15 cellular contexts compared by ENCODE assay signal in genomic region chr1:197783510-197783948, GRCh38. TPM values are rescaled to one million over a fixed set of nuclear protein-coding genes. Genes with fewer than 3 reads are reported as not detected.
A peak's percentile ranks its signal among the peaks of the same experiment; 100 is the strongest.
DNase-seq lines count a peak whose midpoint lies in the region; ATAC-seq and TF ChIP-seq lines count a peak whose summit lies in the region.
"Had no signal": no experiment of that assay in that cellular context is flagged by ENCODE, and none has a peak within 500 bp of the region (broad histone marks: within the 10 kb centered on the region; RNA-seq: fewer than 3 reads in every experiment).

No MANE protein-coding gene starts in this region.

- H2AK5ac ChIP-seq in IMR-90 (ENCODE audit: low read depth, low read length), result 0 out of 2 replicates have a peak overlapping the region, but pooled peaks have one; percentile 8

- no peaks in the 10 kb centered on the region for H3K9me3 ChIP-seq in IMR-90 (ENCODE audit: control insufficient read depth, insufficient read depth, low read length)
- no peaks in the 10 kb centered on the region for H3K9me3 ChIP-seq in left lung
- no peaks in the 10 kb centered on the region for H3K9me3 ChIP-seq in psoas muscle

- CTCF ChIA-PET in AG04449 (lab: Yijun Ruan, JAX) (interaction anchor here (0.8 to 1.0 kb wide), 2 partner anchors 86 to 165 kb away, joined by 3 to 6 read pairs; no protein-coding TSS in a partner anchor), IMR-90 (lab: Yijun Ruan, JAX) (interaction anchor here (1.0 to 1.6 kb wide), 2 partner anchors 85 to 86 kb away, joined by 3 read pairs; no protein-coding TSS in a partner anchor)

- peaks cover 25% of the 10 kb centered on the region for H3K4me1 Mint-ChIP-seq in chondrocyte (ENCODE audit: low read depth)

- H2BK20ac ChIP-seq in IMR-90 (ENCODE audit: low read depth, low read length), result peak overlapping the region; percentile 58

- H2BK120ac ChIP-seq in IMR-90 (ENCODE audit: low read depth, low read length), result peak overlapping the region; percentile 94

- no peaks in the 10 kb centered on the region for H4K20me1 ChIP-seq in IMR-90 (ENCODE audit: insufficient read depth, low read length)

- TF ChIP-seq CTCF in AG04449 (IDR thresholded peaks at IDR 0.05; ENCODE audit: insufficient read depth, low read length, missing control alignments) (no peak), IMR-90 (conservative IDR thresholded peaks at IDR 0.05; ENCODE audit: low read depth, low read length) (no peak), chondrocyte (IDR thresholded peaks at IDR 0.05) (no peak), left lung (IDR thresholded peaks at IDR 0.05) (no peak), psoas muscle (IDR thresholded peaks at IDR 0.05) (no peak)

- no peak overlapping the region for H3K4me3 Mint-ChIP-seq in chondrocyte (ENCODE audit: unreplicated experiment)
- H3K4me3 Mint-ChIP-seq: activated naive CD8-positive, alpha-beta T cell had no signal

- H3K23ac ChIP-seq in IMR-90 (ENCODE audit: low read depth, low read length), result no peak overlapping the region

- peak overlapping the region; percentile 37; the same call in 1 of the 2 replicates for H3K4me2 ChIP-seq in IMR-90 (ENCODE audit: low read depth, low read length)

- intact Hi-C loops in IMR-90 (cut with micrococcal nuclease) (loop anchor here (2.0 to 5.0 kb wide), 2 partner anchors 85 to 119 kb away; partner anchors contain the start of gene C1orf53), left lung (cut with DNase I) (no loop called here), psoas muscle (cut with DNase I) (no loop called here)

- WGBS in IMR-90 (ENCODE audit: extremely low coverage in 2 of 2, insufficient read length in 1 of 2), 2 experiments, result no CpG with 5 or more reads among the region's 1 CpG
- 45 to 59% (median 58%) methylated on average over 1 of the region's 1 CpG for WGBS in psoas muscle, 3 donors

- peaks cover 3% of the 10 kb centered on the region for H3K9me3 Mint-ChIP-seq in chondrocyte (ENCODE audit: low read depth)

- H3K9ac ChIP-seq in IMR-90 (ENCODE audit: low read depth, low read length), result peak overlapping the region; percentile 24; the same call in 1 of the 2 replicates

- TF ChIP-seq POLR2A in IMR-90 (IDR thresholded peaks at IDR 0.05; ENCODE audit: low read depth, low read length), result no peak

- H3K14ac ChIP-seq in IMR-90 (replicated peaks; ENCODE audit: low read depth, low read length), result no peak overlapping the region; the same call in 1 of the 2 replicates

- H3K4ac ChIP-seq in IMR-90 (ENCODE audit: low read depth, low read length), result peak overlapping the region; percentile 7; the same call in 1 of the 2 replicates

- peak overlapping the region; percentile 32; the same call in 1 of the 2 replicates for H3K56ac ChIP-seq in IMR-90 (ENCODE audit: extremely low read depth, insufficient read depth, low read length)

- peak overlapping the region; percentile 74 for H2BK5ac ChIP-seq in IMR-90 (ENCODE audit: low read depth, low read length, poor library complexity, severe bottlenecking)

- H3K27me3 Mint-ChIP-seq in chondrocyte (ENCODE audit: low read depth), result no peaks in the 10 kb centered on the region
- H3K27me3 Mint-ChIP-seq: activated naive CD8-positive, alpha-beta T cell had no signal

- no peak for TF ChIP-seq RAD21 in IMR-90 (IDR thresholded peaks at IDR 0.05; ENCODE audit: low read length)

- POLR2A ChIA-PET in AG04449 (lab: Yijun Ruan, JAX) (interaction anchor here (1.1 kb wide), 1 partner anchor 119 kb away, joined by 5 read pairs; the partner anchor contains the start of gene C1orf53), IMR-90 (lab: Charles Lee; ENCODE audit: unreplicated experiment) (no interaction called here)

- no peak overlapping the region for H3K4me3 ChIP-seq in AG04449 (ENCODE audit: low read depth, low read length)
- H3K4me3 ChIP-seq in IMR-90 (ENCODE audit: insufficient read depth, low read depth, low read length), result no peak overlapping the region
- H3K4me3 ChIP-seq in left lung, result no peak overlapping the region
- no peak overlapping the region for H3K4me3 ChIP-seq in psoas muscle
- H3K4me3 ChIP-seq: skin epidermis had no signal

- in situ Hi-C loops in IMR-90 (cut with MboI; ENCODE audit: low sequenced_read_pairs), result no loop called here

- DNase-seq in AG04449 (ENCODE audit: low read depth, low spot score) (peak; percentile 34), IMR-90 (peak; percentile 78), chondrocyte (ENCODE audit: low spot score) (no peak), left lung (no peak), NCI-H1417 treated with DMSO at 0.1 percent for 48 hours (lab: John Stamatoyannopoulos, UW) (no peak), psoas muscle (no peak)
- DNase-seq: ACHN, DND-41, NCI-H1105 treated with DMSO at 0.1 percent for 48 hours, NCI-H524 treated with DMSO at 0.1 percent for 48 hours, Right ventricle myocardium superior had no signal

- peak overlapping the region; percentile 90 for H3K27ac Mint-ChIP-seq in chondrocyte (ENCODE audit: unreplicated experiment)
- H3K27ac Mint-ChIP-seq: activated naive CD8-positive, alpha-beta T cell had no signal

- no peak overlapping the region for H2AFZ ChIP-seq in IMR-90 (replicated peaks; ENCODE audit: low read length, poor library complexity)

- H3K36me3 ChIP-seq in IMR-90 (ENCODE audit: control insufficient read depth, insufficient read depth, low read length), result no peaks in the 10 kb centered on the region
- H3K36me3 ChIP-seq in left lung, result no peaks in the 10 kb centered on the region
- H3K36me3 ChIP-seq in psoas muscle (ENCODE audit: insufficient read depth in 1 of 2, low read depth in 1 of 2), result no peaks in the 10 kb centered on the region

- H3K27me3 ChIP-seq in IMR-90 (ENCODE audit: control insufficient read depth, insufficient read depth, low read length) (no peaks in the 10 kb centered on the region), left lung (no peaks in the 10 kb centered on the region), psoas muscle (ENCODE audit: insufficient read depth in 3 of 3, low read length in 2 of 3) (no peaks in the 10 kb centered on the region)

- peaks cover 18% of the 10 kb centered on the region for H3K9me1 ChIP-seq in IMR-90 (ENCODE audit: insufficient read depth, low read length)

- H3K4me1 ChIP-seq in IMR-90 (ENCODE audit: control insufficient read depth, insufficient read depth, low read length), result peaks cover 19% of the 10 kb centered on the region
- no peaks in the 10 kb centered on the region for H3K4me1 ChIP-seq in left lung
- H3K4me1 ChIP-seq in psoas muscle, result no peaks in the 10 kb centered on the region

- H2AK9ac ChIP-seq in IMR-90 (replicated peaks; ENCODE audit: low read depth, low read length, poor library complexity), result no peak overlapping the region

- H3K79me1 ChIP-seq in IMR-90 (ENCODE audit: low read depth in 1 of 2, low read length in 2 of 2), result 0 out of 4 replicates have a peak, but pooled peaks cover 0 to 8% of the 10 kb centered on the region in 2 experiments

- H4K5ac ChIP-seq in IMR-90 (ENCODE audit: low read depth, low read length), result peak overlapping the region; percentile 25; the same call in 1 of the 2 replicates

- H2BK15ac ChIP-seq in IMR-90 (ENCODE audit: low read depth, low read length), result 0 out of 3 replicates have a peak overlapping the region, but pooled peaks have one; percentile 57

- peak overlapping the region; percentile 63 for H4K91ac ChIP-seq in IMR-90 (ENCODE audit: insufficient read depth, low read depth, low read length)

- H3K36me3 Mint-ChIP-seq in chondrocyte (ENCODE audit: low read depth), result no peaks in the 10 kb centered on the region

- ATAC-seq in IMR-90 (ENCODE audit: low read depth) (peak; percentile 40), left lung (peak; percentile 30), HG03135 (IDR thresholded peaks at IDR 0.05; ENCODE audit: unreplicated experiment) (no peak), GM21786 (IDR thresholded peaks at IDR 0.05; ENCODE audit: unreplicated experiment) (no peak), psoas muscle (no peak)

- H3K27ac ChIP-seq in IMR-90 (ENCODE audit: insufficient read depth, low read length) (peak overlapping the region; percentile 63; the same call in 1 of the 2 replicates), left lung (no peak overlapping the region), psoas muscle (no peak overlapping the region)

- peak overlapping the region; percentile 18 for H3K18ac ChIP-seq in IMR-90 (ENCODE audit: low read depth, low read length)

- BruUV-seq in IMR-90 (replicated peaks; lab: Mats Ljungman, UMichigan), result no TSS peak

- peak overlapping the region; percentile 25 to 60; a peak in 2 of 4 replicates for H4K8ac ChIP-seq in IMR-90 (ENCODE audit: low read depth in 2 of 2, low read length in 2 of 2)

- dilution Hi-C loops in IMR-90 (cut with HindIII; ENCODE audit: low sequenced_read_pairs, unreplicated experiment), result no loop called here

TF ChIP-seq in IMR-90, 13 proteins besides CTCF, POLR2A, EP300 and RAD21 (continues in another document):
- no peak for TF ChIP-seq CHD1 (IDR thresholded peaks at IDR 0.05; ENCODE audit: low read depth, low read length)
- TF ChIP-seq ELK1 (IDR thresholded peaks at IDR 0.05; ENCODE audit: borderline replicate concordance, low read depth, low read length), result no peak
- TF ChIP-seq RCOR1 (IDR thresholded peaks at IDR 0.05; ENCODE audit: insufficient replicate concordance, low read length), result no peak
- no peak for TF ChIP-seq MAZ (IDR thresholded peaks at IDR 0.05; ENCODE audit: borderline replicate concordance, low read depth, low read length)
- no peak for TF ChIP-seq BHLHE40 (IDR thresholded peaks at IDR 0.05; ENCODE audit: low read depth, low read length)
- no peak for TF ChIP-seq MXI1 (IDR thresholded peaks at IDR 0.05; ENCODE audit: borderline replicate concordance, low read depth, low read length)
- no peak for TF ChIP-seq CEBPB (IDR thresholded peaks at IDR 0.05; ENCODE audit: low read depth, low read length)
- TF ChIP-seq SMC3 (IDR thresholded peaks at IDR 0.05; ENCODE audit: low read depth, low read length), result no peak
- TF ChIP-seq MAFK (IDR thresholded peaks at IDR 0.05; ENCODE audit: low read depth, low read length), result no peak
- no peak for TF ChIP-seq NFE2L2 (IDR thresholded peaks at IDR 0.05; ENCODE audit: low read depth, low read length)

RNA-seq across cellular contexts. Expression of gene DENND1B, which starts 8.2 kb away (rescaled TPM):
- total RNA-seq in IMR-90 (2012; rRNA removed), result 24.2 and 26.1 TPM in 2 replicates
- 3.6 and 4.0 TPM in 2 replicates for polyA plus RNA-seq in IMR-90 (2012; rRNA removed)
- 0.86 and 1.1 TPM in 2 replicates for polyA plus RNA-seq in IMR-90 (2012; cell fraction: cytosol; rRNA removed)
- polyA plus RNA-seq in IMR-90 (2012; cell fraction: nucleus; rRNA removed; ENCODE audit: low replicate concordance), result 1.2 and 9.7 TPM in 2 replicates
- 8.8 to 14.8 TPM (median 10.9 TPM) in 3 replicates for total RNA-seq in chondrocyte
- 10 to 100 TPM; 16.4 to 17.2 TPM for total RNA-seq in left lung
- 10 to 100 TPM in 2 of 4 donors, 1 to 10 TPM in 2; 6.2 to 11.5 (median 9.5) TPM for total RNA-seq in psoas muscle
- polyA plus RNA-seq in psoas muscle, result 1 to 10 TPM; 1.4 to 4.6 (median 1.6) TPM

Comparison
In these comparisons a context has a peak if more than half of its experiments do, and no peak if none do; other contexts are left out.
1. DNase-seq: peak in AG04449 (single experiment) and IMR-90 (single experiment); none in chondrocyte (single experiment), left lung (0 of 2), NCI-H1417 treated with DMSO at 0.1 percent for 48 hours (single experiment) and psoas muscle (0 of 2).
2. ATAC-seq: peak in IMR-90 (single experiment) and left lung (single experiment); none in HG03135 (single experiment), GM21786 (single experiment) and psoas muscle (0 of 4).